Comparison of ENCODE assay signal across 8 cellular contexts in the genomic region with DNA sequence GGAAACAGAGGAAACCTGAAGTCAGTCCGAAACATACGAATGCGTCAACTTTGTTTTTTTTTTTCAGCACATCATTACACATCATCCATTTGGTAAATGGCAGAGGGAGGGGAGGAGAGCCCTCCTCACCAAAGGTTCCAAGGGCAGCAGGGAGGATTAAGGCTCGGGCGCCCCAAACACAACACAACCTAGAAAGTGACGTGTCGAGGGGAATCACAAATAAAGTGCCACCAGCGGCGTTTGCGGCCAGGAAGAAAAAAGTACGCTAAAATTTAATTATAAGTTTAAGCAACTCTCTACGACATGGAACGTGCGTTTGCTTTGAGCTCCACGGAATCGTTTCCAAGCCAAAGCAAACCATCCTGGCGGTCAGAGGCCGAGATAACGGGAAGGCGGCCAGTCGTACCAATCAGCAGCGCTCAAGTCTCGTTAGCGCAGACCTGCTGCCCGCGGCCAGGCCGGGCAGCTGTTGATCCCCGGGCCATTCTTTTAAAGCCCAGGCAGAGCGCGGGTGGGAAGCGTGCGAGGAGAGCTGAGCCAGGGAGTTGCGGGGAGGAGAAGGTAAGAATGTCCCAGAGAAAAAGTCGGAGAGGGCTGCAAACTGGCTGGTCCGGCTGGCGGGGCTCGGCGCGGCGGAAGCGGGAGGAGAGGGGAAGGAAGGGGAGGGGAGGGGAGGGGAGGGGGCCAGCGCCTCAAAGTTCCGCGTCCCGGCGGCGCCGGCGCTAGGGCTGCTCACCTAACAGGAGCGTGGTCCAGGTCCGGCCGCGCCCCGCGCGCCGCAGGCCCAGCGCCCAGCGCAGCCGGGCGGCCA. TPM values are rescaled to one million over a fixed set of nuclear protein-coding genes. Genes with fewer than 3 reads are reported as not detected.
DNase-seq lines count a peak whose midpoint lies in the region; ATAC-seq and TF ChIP-seq lines count a peak whose summit lies in the region.

No MANE protein-coding gene starts in this region.

- peak overlapping the region; percentile 94 for H3K4me3 Mint-ChIP-seq in nephron progenitor cell

- POLR2A ChIA-PET in A673 (lab: Charles Lee; ENCODE audit: low non-redundant PET) = no interaction called here
- POLR2A ChIA-PET in Panc1 (lab: Charles Lee) = interaction anchor here (1.2 kb wide), 1 partner anchor 12 kb away, joined by 3 read pairs; no protein-coding TSS in a partner anchor

- H3K27me3 ChIP-seq in A673 (replicated peaks; ENCODE audit: insufficient read depth, low read depth, low read length, poor library complexity) (no peaks in the 10 kb centered on the region), Panc1 (ENCODE audit: control insufficient read depth, insufficient read depth, low read length) (no peaks in the 10 kb centered on the region), foreskin keratinocyte (peaks cover 5% of the 10 kb centered on the region), tibial artery (no peaks in the 10 kb centered on the region)

- H3K27ac Mint-ChIP-seq in nephron progenitor cell = peak overlapping the region; percentile 98

- BruUV-seq in A673 (replicated peaks; lab: Mats Ljungman, UMichigan) = no TSS peak
- no TSS peak for BruUV-seq in Panc1 (replicated peaks; lab: Mats Ljungman, UMichigan)

- H3K36me3 ChIP-seq in A673 (ENCODE audit: insufficient read depth, low read length, poor library complexity, severe bottlenecking) = no peaks in the 10 kb centered on the region
- no peaks in the 10 kb centered on the region; the same call in 1 of the 2 replicates for H3K36me3 ChIP-seq in Panc1 (ENCODE audit: control insufficient read depth, insufficient read depth, low read length)
- H3K36me3 ChIP-seq in tibial artery = no peaks in the 10 kb centered on the region

- H3K9me3 Mint-ChIP-seq in nephron progenitor cell = no peaks in the 10 kb centered on the region

- no peak for TF ChIP-seq POLR2A in GM18505 (IDR thresholded peaks at IDR 0.05; ENCODE audit: borderline replicate concordance, extremely low read depth, insufficient read depth, insufficient read length)

- peaks cover 48% of the 10 kb centered on the region for H3K4me1 Mint-ChIP-seq in nephron progenitor cell

- DNase-seq in A673 (ENCODE audit: low spot score) (peak; percentile 44), Panc1 (ENCODE audit: low read depth, low spot score) (no peak), activated gamma-delta T cell (lab: John Stamatoyannopoulos, UW) (peak; percentile 40), foreskin keratinocyte (peak in 1 of 2 donors; percentile 39), nephron progenitor cell (peak; percentile 62), tibial artery (peak; percentile 51 to 81)

- peaks cover 17% of the 10 kb centered on the region for H3K4me1 ChIP-seq in A673 (ENCODE audit: insufficient read depth, low read length, poor library complexity, severe bottlenecking)
- H3K4me1 ChIP-seq in Panc1 (ENCODE audit: control insufficient read depth, insufficient read depth, low read length) = peaks cover 30% of the 10 kb centered on the region
- peaks cover 11% of the 10 kb centered on the region for H3K4me1 ChIP-seq in foreskin keratinocyte
- peaks cover 0 to 12% (median 9%) of the 10 kb centered on the region in 4 donors for H3K4me1 ChIP-seq in tibial artery

- TF ChIP-seq CTCF in A673 (conservative IDR thresholded peaks at IDR 0.05; ENCODE audit: low read depth, low read length) (no peak), Panc1 (IDR thresholded peaks at IDR 0.05) (no peak), foreskin keratinocyte (conservative IDR thresholded peaks at IDR 0.05) (no peak), nephron progenitor cell (IDR thresholded peaks at IDR 0.05) (no peak), tibial artery (IDR thresholded peaks at IDR 0.05) (no peak)

- peaks cover 9% of the 10 kb centered on the region for H3K27me3 Mint-ChIP-seq in nephron progenitor cell (ENCODE audit: low read depth, poor library complexity)

- ATAC-seq in GM18505 (IDR thresholded peaks at IDR 0.05; ENCODE audit: unreplicated experiment) (peak; percentile 23), HG03342 (IDR thresholded peaks at IDR 0.05; ENCODE audit: unreplicated experiment) (peak; percentile 11), Panc1 (peak; percentile 47), foreskin keratinocyte (peak; percentile 3)

- in situ Hi-C loops in Panc1 (cut with HindIII; ENCODE audit: low pct_unique_long_range_greater_than_20kb, low sequenced_read_pairs) = no loop called here

- H3K4me3 ChIP-seq in A673 (ENCODE audit: low read depth, low read length, poor library complexity, severe bottlenecking) (peak overlapping the region; percentile 78), Panc1 (ENCODE audit: low read depth in 2 of 2, low read length in 2 of 2) (peak overlapping the region; percentile 88 to 90), tibial artery (peak overlapping the region; percentile 59 to 71)

- H3K9me3 ChIP-seq in A673 (ENCODE audit: low read depth, low read length, poor library complexity, severe bottlenecking) (no peaks in the 10 kb centered on the region), Panc1 (ENCODE audit: control insufficient read depth, insufficient read depth, low read depth, low read length) (no peaks in the 10 kb centered on the region), tibial artery (no peaks in the 10 kb centered on the region)

- H3K36me3 Mint-ChIP-seq in nephron progenitor cell (ENCODE audit: low read depth) = no peaks in the 10 kb centered on the region

- H3K27ac ChIP-seq in A673 (ENCODE audit: low read depth, low read length, poor library complexity, severe bottlenecking) (peak overlapping the region; percentile 55), Panc1 (ENCODE audit: low read length) (peak overlapping the region; percentile 90), foreskin keratinocyte (no peak overlapping the region), tibial artery (peak overlapping the region; percentile 75 to 84)

- intact Hi-C loops in A673 (cut with micrococcal nuclease; ENCODE audit: unreplicated experiment) = loop anchor here (5.0 kb wide), 1 partner anchor 214 kb away; no protein-coding TSS in a partner anchor
- intact Hi-C loops in Panc1 (cut with micrococcal nuclease; ENCODE audit: unreplicated experiment) = loop anchor here (10.0 kb wide), 2 partner anchors 292 to 712 kb away; no protein-coding TSS in a partner anchor
- intact Hi-C loops in tibial artery (cut with DNase I; ENCODE audit: low total_unique reads) = no loop called here

- CTCF ChIA-PET in A673 (lab: Charles Lee) (interaction anchor here (0.5 to 2.3 kb wide), 3 partner anchors 50 to 652 kb away, joined by 3 to 18 read pairs (median 4); no protein-coding TSS in a partner anchor), Panc1 (lab: Charles Lee) (interaction anchor here (0.6 to 0.7 kb wide), 5 partner anchors 18 to 693 kb away, joined by 4 to 9 read pairs (median 5); no protein-coding TSS in a partner anchor)

RNA-seq across cellular contexts. Expression of gene DPY19L1, which starts 0.7 kb away (rescaled TPM):
- 42.7 and 46.8 TPM in 2 replicates for total RNA-seq in A673 (2021)
- 103 TPM for total RNA-seq in Panc1 (2021; ENCODE audit: unreplicated experiment)
- polyA plus RNA-seq in Panc1 (2012; ENCODE audit: insufficient read length) = 89.0 TPM
- 20.1 and 22.4 TPM in 2 replicates for total RNA-seq in foreskin keratinocyte
- 6.8 and 8.2 TPM in 2 replicates for polyA plus RNA-seq in foreskin keratinocyte
